Comparison of ENCODE assay signal across 1 cellular context in genomic region chr11:66344550-66345315, GRCh38.
A peak's percentile ranks its signal among the peaks of the same experiment; 100 is the strongest.
TF ChIP-seq lines count a peak whose summit lies in the region.

TSS of gene BRMS1 (minus strand) at chr11:66345104. CDS start at chr11:66342234, 2,870 bp downstream.

TF ChIP-seq in HEK293, 187 proteins besides CTCF, POLR2A, EP300 and RAD21 (continued from another document and continues in another):
- TF ChIP-seq KLF17 (tag by site-specific recombination; IDR thresholded peaks at IDR 0.05) = peak; percentile 48; the same call in 1 of the 2 replicates
- no peak for TF ChIP-seq ZNF350 (tag by site-specific recombination; IDR thresholded peaks at IDR 0.05)
- TF ChIP-seq ZSCAN5A (tag by site-specific recombination; IDR thresholded peaks at IDR 0.05) = no peak
- TF ChIP-seq GLI4 (tag by site-specific recombination; IDR thresholded peaks at IDR 0.05) = no peak
- TF ChIP-seq ZNF48 (tag by site-specific recombination; IDR thresholded peaks at IDR 0.05) = no peak
- TF ChIP-seq PRDM10 (tag by site-specific recombination; IDR thresholded peaks at IDR 0.05) = no peak
- TF ChIP-seq ZNF488 (tag by site-specific recombination; IDR thresholded peaks at IDR 0.05) = no peak
- TF ChIP-seq ZNF514 (tag by site-specific recombination; IDR thresholded peaks at IDR 0.05) = no peak
- TF ChIP-seq ZNF571 (tag by site-specific recombination; IDR thresholded peaks at IDR 0.05) = no peak
- TF ChIP-seq ZNF843 (tag by site-specific recombination; IDR thresholded peaks at IDR 0.05) = no peak
- no peak for TF ChIP-seq ZNF302 (tag by site-specific recombination; IDR thresholded peaks at IDR 0.05; ENCODE audit: low read depth)
- TF ChIP-seq PRDM1 (tag by site-specific recombination; IDR thresholded peaks at IDR 0.05) = no peak
- no peak for TF ChIP-seq ZBTB6 (tag by site-specific recombination; IDR thresholded peaks at IDR 0.05)
- no peak for TF ChIP-seq REST (tag by site-specific recombination; IDR thresholded peaks at IDR 0.05)
- TF ChIP-seq ZNF529 (tag by site-specific recombination; IDR thresholded peaks at IDR 0.05; ENCODE audit: insufficient replicate concordance) = no peak
- TF ChIP-seq ZNF629 (tag by site-specific recombination; IDR thresholded peaks at IDR 0.05) = peak; percentile 66
- TF ChIP-seq ZNF398 (tag by site-specific recombination; IDR thresholded peaks at IDR 0.05) = no peak
- no peak for TF ChIP-seq ZNF544 (tag by site-specific recombination; IDR thresholded peaks at IDR 0.05)
- TF ChIP-seq ZNF391 (tag by site-specific recombination; IDR thresholded peaks at IDR 0.05; ENCODE audit: borderline replicate concordance, low read depth) = 0 out of 2 replicates have a peak, but pooled peaks have one; percentile 11
- no peak for TF ChIP-seq ZNF670 (tag by site-specific recombination; IDR thresholded peaks at IDR 0.05; ENCODE audit: low read depth)
- no peak for TF ChIP-seq PATZ1 (tag by site-specific recombination; IDR thresholded peaks at IDR 0.05)
- no peak for TF ChIP-seq ZNF791 (tag by site-specific recombination; IDR thresholded peaks at IDR 0.05)
- TF ChIP-seq ZNF792 (tag by site-specific recombination; IDR thresholded peaks at IDR 0.05) = no peak
- TF ChIP-seq ZSCAN30 (tag by site-specific recombination; IDR thresholded peaks at IDR 0.05) = 0 out of 2 replicates have a peak, but pooled peaks have one; percentile 17
- TF ChIP-seq ZNF335 (tag by site-specific recombination; conservative IDR thresholded peaks at IDR 0.05) = peak; percentile 97
- no peak for TF ChIP-seq ZNF221 (tag by site-specific recombination; IDR thresholded peaks at IDR 0.05; ENCODE audit: borderline replicate concordance)
- TF ChIP-seq ZNF530 (tag by site-specific recombination; IDR thresholded peaks at IDR 0.05; ENCODE audit: low read depth) = no peak
- TF ChIP-seq PRDM2 (tag by site-specific recombination; IDR thresholded peaks at IDR 0.05; ENCODE audit: borderline replicate concordance) = no peak
- TF ChIP-seq ZNF16 (tag by site-specific recombination; IDR thresholded peaks at IDR 0.05; ENCODE audit: low read depth) = no peak
- no peak for TF ChIP-seq ZNF132 (tag by site-specific recombination; IDR thresholded peaks at IDR 0.05; ENCODE audit: borderline replicate concordance)
- TF ChIP-seq ZNF677 (tag by site-specific recombination; IDR thresholded peaks at IDR 0.05) = no peak
